Comparison of ENCODE assay signal across 14 cellular contexts in genomic region chr9:96140401-96141180, GRCh38.
A peak's percentile ranks its signal among the peaks of the same experiment; 100 is the strongest.
DNase-seq lines count a peak whose midpoint lies in the region; ATAC-seq, FAIRE-seq and TF ChIP-seq lines count a peak whose summit lies in the region.
"Had no signal": no experiment of that assay in that cellular context is flagged by ENCODE, and none has a peak within 500 bp of the region (broad histone marks: within the 10 kb centered on the region; RNA-seq: fewer than 3 reads in every experiment).

No MANE protein-coding gene starts in this region.

- no peaks in the 10 kb centered on the region for H3K9me3 ChIP-seq in SK-N-SH

- no peaks in the 10 kb centered on the region for H4K20me1 ChIP-seq in SK-N-SH (ENCODE audit: insufficient read depth)

- TF ChIP-seq CTCF in D721Med (IDR thresholded peaks at IDR 0.05; ENCODE audit: insufficient read depth, missing control alignments) (peak; percentile 2), fibroblast of villous mesenchyme (IDR thresholded peaks at IDR 0.05; ENCODE audit: insufficient read depth, low read depth, low read length) (no peak), SK-N-SH (IDR thresholded peaks at IDR 0.05) (no peak), Calu3 (IDR thresholded peaks at IDR 0.05; ENCODE audit: unreplicated experiment) (no peak)

- no peaks in the 10 kb centered on the region for H3K27me3 Mint-ChIP-seq in Calu3 (ENCODE audit: unreplicated experiment)

- DNase-seq in D721Med (ENCODE audit: insufficient read length, low spot score): no peak
- peak; percentile 85 for DNase-seq in fibroblast of villous mesenchyme (ENCODE audit: low read depth)
- DNase-seq in sciatic nerve (ENCODE audit: low spot score): no peak
- DNase-seq in SK-N-SH: no peak
- no peak for DNase-seq in KBM-7
- DNase-seq in Calu3: no peak
- DNase-seq: activated T-cell treated with anti-CD3 and anti-CD28 coated beads, Interleukin-2, amount 50 U/mL, for 48 hours; brain microvascular endothelial cell; NCI-H2029; stimulated activated CD4-positive, alpha-beta T cell treated with anti-CD3 and anti-CD28 coated beads, Interleukin-4, amount 100 ng/mL, for 1 hour had no signal

- H3K4me2 ChIP-seq in SK-N-SH: no peak overlapping the region

- no peak overlapping the region for H3K4me3 Mint-ChIP-seq in Calu3 (ENCODE audit: low read depth, unreplicated experiment)

- TF ChIP-seq EP300 in SK-N-SH (IDR thresholded peaks at IDR 0.05; ENCODE audit: borderline replicate concordance in 1 of 2, low read depth in 1 of 2, low read length in 1 of 2): no peak

- BruUV-seq in Calu3 (replicated peaks; lab: Mats Ljungman, UMichigan): no TSS peak

- TF ChIP-seq RAD21 in SK-N-SH (IDR thresholded peaks at IDR 0.05; ENCODE audit: low read length): no peak

- intact Hi-C loops in sciatic nerve (cut with DNase I) (loop anchor here (10.0 kb wide), 1 partner anchor 586 kb away; no protein-coding TSS in a partner anchor), Calu3 (cut with micrococcal nuclease; ENCODE audit: unreplicated experiment) (no loop called here)

- no peaks in the 10 kb centered on the region for H3K79me2 ChIP-seq in SK-N-SH (ENCODE audit: insufficient read depth)

- no peak overlapping the region for H2AFZ ChIP-seq in SK-N-SH (ENCODE audit: low read depth)

- 79% methylated on average over 25 of the region's 30 CpGs for WGBS in SK-N-SH (ENCODE audit: low lambda C conversion rate)

- H3K27ac Mint-ChIP-seq in Calu3 (ENCODE audit: unreplicated experiment): no peak overlapping the region

- H3K4me3 ChIP-seq in fibroblast of villous mesenchyme (ENCODE audit: low read depth, low read length) (no peak overlapping the region), SK-N-SH (ENCODE audit: low read depth in 2 of 2, low read length in 1 of 2) (no peak overlapping the region)

- no peaks in the 10 kb centered on the region for H3K4me1 Mint-ChIP-seq in Calu3 (ENCODE audit: low read depth, unreplicated experiment)

- ATAC-seq in sciatic nerve (peak; percentile 12), GM18867 (IDR thresholded peaks at IDR 0.05; ENCODE audit: unreplicated experiment) (no peak)
- ATAC-seq: esophagus mucosa had no signal

- H3K27me3 ChIP-seq in SK-N-SH (ENCODE audit: insufficient read depth): no peaks in the 10 kb centered on the region
- H3K27me3 ChIP-seq: brain microvascular endothelial cell had no signal

- H3K9me3 Mint-ChIP-seq in Calu3 (ENCODE audit: low read depth, unreplicated experiment): no peaks in the 10 kb centered on the region

- no peaks in the 10 kb centered on the region for H3K36me3 ChIP-seq in SK-N-SH (replicated peaks in 1 of 2; ENCODE audit: control insufficient read depth in 1 of 2, insufficient read depth in 2 of 2, low read length in 1 of 2)
- H3K36me3 ChIP-seq: brain microvascular endothelial cell had no signal

- CTCF ChIA-PET in SK-N-SH (lab: Yijun Ruan, JAX): no interaction called here
- CTCF ChIA-PET in Calu3 (lab: Charles Lee): no interaction called here

- no peak overlapping the region for H3K9ac ChIP-seq in SK-N-SH

- H3K4me1 ChIP-seq in SK-N-SH (ENCODE audit: control insufficient read depth in 1 of 2, insufficient read depth in 2 of 2, low read depth in 1 of 2, low read length in 1 of 2): peaks cover 0 to 17% of the 10 kb centered on the region in 2 experiments; a peak in 1 of 4 replicates

- no peak for FAIRE-seq in D721Med (lab: Jason Lieb, UNC)
- FAIRE-seq: H54 had no signal

- no peaks in the 10 kb centered on the region for H3K36me3 Mint-ChIP-seq in Calu3 (ENCODE audit: insufficient read depth, unreplicated experiment)

- no peaks in the 10 kb centered on the region for H3F3A ChIP-seq in SK-N-SH (replicated peaks; ENCODE audit: insufficient read depth)

- in situ Hi-C loops in KBM-7 (cut with MboI; ENCODE audit: low pct_unique_long_range_greater_than_20kb, low sequenced_read_pairs): no loop called here

- no peaks in the 10 kb centered on the region for H3K9me2 ChIP-seq in SK-N-SH

- POLR2A ChIA-PET in SK-N-SH (lab: Yijun Ruan, JAX): no interaction called here

- no peak overlapping the region for H3K27ac ChIP-seq in SK-N-SH (ENCODE audit: low read depth in 2 of 2, low read length in 1 of 2)
- H3K27ac ChIP-seq: brain microvascular endothelial cell had no signal

TF ChIP-seq in PFSK-1, 5 proteins besides CTCF, POLR2A, EP300 and RAD21:
- TF ChIP-seq TAF1 (IDR thresholded peaks at IDR 0.05; ENCODE audit: borderline replicate concordance, insufficient read depth, low read length) (no peak), SIN3A (IDR thresholded peaks at IDR 0.05; ENCODE audit: borderline replicate concordance, insufficient read depth, low read length) (no peak), FOXP2 (optimal IDR thresholded peaks at IDR 0.05; ENCODE audit: borderline replicate concordance, extremely low read depth, extremely low read length, insufficient read depth) (peak; percentile 21), POLR2AphosphoS5 (IDR thresholded peaks at IDR 0.05; ENCODE audit: low read depth, low read length) (no peak), REST (IDR thresholded peaks at IDR 0.05; ENCODE audit: insufficient read depth in 1 of 2, low read depth in 2 of 2, low read length in 2 of 2) (no peak)

TF ChIP-seq in SK-N-SH, 30 proteins besides CTCF, POLR2A, EP300 and RAD21:
- TF ChIP-seq NFIC (IDR thresholded peaks at IDR 0.05; ENCODE audit: borderline replicate concordance) (no peak), FOXJ3 (CRISPR knock-in tag; IDR thresholded peaks at IDR 0.05) (no peak), FOSL2 (IDR thresholded peaks at IDR 0.05; ENCODE audit: borderline replicate concordance, low read depth) (no peak), EZH2phosphoT487 (IDR thresholded peaks at IDR 0.05; ENCODE audit: borderline replicate concordance, low read depth) (no peak), GABPA (IDR thresholded peaks at IDR 0.05; ENCODE audit: low read depth) (no peak), POLR2AphosphoS5 (IDR thresholded peaks at IDR 0.05; ENCODE audit: low read depth, low read length) (no peak), SMC3 (IDR thresholded peaks at IDR 0.05; ENCODE audit: low read depth, low read length) (no peak), RCOR1 (IDR thresholded peaks at IDR 0.05; ENCODE audit: low read length) (no peak), PBX3 (IDR thresholded peaks at IDR 0.05) (no peak), JUND (IDR thresholded peaks at IDR 0.05) (no peak), YY1 (IDR thresholded peaks at IDR 0.05; ENCODE audit: low read depth) (no peak), ELF1 (IDR thresholded peaks at IDR 0.05) (no peak), FOXM1 (IDR thresholded peaks at IDR 0.05; ENCODE audit: low read depth) (no peak), RXRA (IDR thresholded peaks at IDR 0.05; ENCODE audit: borderline replicate concordance, low read depth) (no peak), GATA2 (CRISPR knock-in tag; IDR thresholded peaks at IDR 0.05) (no peak), REST (IDR thresholded peaks at IDR 0.05; ENCODE audit: low read depth, low read length) (no peak), TAF1 (IDR thresholded peaks at IDR 0.05; ENCODE audit: borderline replicate concordance, low read depth, low read length) (no peak), TCF12 (IDR thresholded peaks at IDR 0.05) (no peak), RFX5 (IDR thresholded peaks at IDR 0.05; ENCODE audit: low read length) (no peak), MAX (IDR thresholded peaks at IDR 0.05; ENCODE audit: low read depth) (no peak)
